Comparison of ENCODE assay signal across 8 cellular contexts in the genomic region with DNA sequence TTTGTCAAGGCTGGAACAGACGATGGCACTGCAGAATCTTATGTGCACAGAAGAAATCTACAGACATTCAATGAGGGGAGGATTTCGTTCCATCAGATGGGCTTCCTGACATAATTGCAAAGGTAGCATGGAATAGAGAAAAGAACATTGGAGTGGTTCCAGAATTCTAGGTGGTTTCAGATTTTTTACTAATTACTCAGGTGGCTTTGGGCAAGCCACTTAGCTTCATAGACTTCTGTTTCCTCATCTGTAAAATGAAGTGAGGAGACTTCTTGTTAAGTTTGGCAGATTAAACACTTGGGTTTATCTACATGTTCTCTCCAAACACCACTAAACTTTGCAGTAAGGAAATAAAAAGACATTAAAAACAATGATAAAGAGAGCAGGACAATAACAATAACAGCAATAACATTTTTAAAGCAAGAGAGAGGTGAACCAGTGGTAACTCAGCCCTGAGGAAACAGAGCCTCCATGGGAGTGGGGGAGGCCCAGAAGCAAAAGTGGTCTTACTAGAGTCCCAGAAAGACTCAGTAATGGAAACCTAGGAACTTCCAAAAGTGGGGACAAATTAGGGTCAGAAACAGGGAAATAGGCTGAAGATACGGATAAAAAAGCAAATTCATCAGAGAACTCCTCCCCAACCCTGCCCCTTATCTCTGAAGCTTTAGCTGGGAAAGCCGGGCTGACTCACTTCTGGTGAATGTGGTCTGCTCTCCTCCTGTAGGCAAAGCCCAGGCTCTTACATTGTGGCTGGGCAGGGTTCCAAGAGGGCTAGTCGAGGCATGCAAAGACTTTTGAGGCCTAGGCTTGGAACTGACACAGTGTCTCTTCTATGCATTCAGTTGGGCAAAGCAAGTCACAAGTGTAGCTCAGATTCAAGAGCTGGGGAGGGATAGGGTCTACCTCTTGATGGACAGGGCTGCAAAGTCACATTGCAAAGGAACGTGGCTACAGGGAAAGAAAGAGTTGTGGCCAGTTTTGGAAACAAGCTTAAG. TPM values are rescaled to one million over a fixed set of nuclear protein-coding genes. Genes with fewer than 3 reads are reported as not detected.
A peak's percentile ranks its signal among the peaks of the same experiment; 100 is the strongest.
DNase-seq lines count a peak whose midpoint lies in the region; ATAC-seq and TF ChIP-seq lines count a peak whose summit lies in the region.

No MANE protein-coding gene starts in this region.

- CTCF ChIA-PET in activated naive CD4-positive, alpha-beta T cell treated with anti-CD3 and anti-CD28 coated beads for 36 hours (lab: Charles Lee), result no interaction called here
- CTCF ChIA-PET in WTC11 (lab: Charles Lee), result no interaction called here

- peak overlapping the region; percentile 76 for H3K27ac Mint-ChIP-seq in activated naive CD4-positive, alpha-beta T cell treated with anti-CD3 and anti-CD28 coated beads for 36 hours
- H3K27ac Mint-ChIP-seq in WTC11, result no peak overlapping the region

- intact Hi-C loops in activated naive CD4-positive, alpha-beta T cell treated with anti-CD3 and anti-CD28 coated beads for 36 hours (cut with micrococcal nuclease), result loop anchor here (1.0 to 10.0 kb wide), 4 partner anchors 157 to 590 kb away; partner anchors contain the start of gene SETD9

- H3K9me3 Mint-ChIP-seq in activated naive CD4-positive, alpha-beta T cell treated with anti-CD3 and anti-CD28 coated beads for 36 hours, result no peaks in the 10 kb centered on the region
- H3K9me3 Mint-ChIP-seq in WTC11, result peaks cover 4% of the 10 kb centered on the region

- no peak overlapping the region for H3K4me3 Mint-ChIP-seq in activated naive CD4-positive, alpha-beta T cell treated with anti-CD3 and anti-CD28 coated beads for 36 hours
- H3K4me3 Mint-ChIP-seq in WTC11, result no peak overlapping the region

- DNase-seq in GM04503 (ENCODE audit: low read depth) (peak; percentile 86), NCI-H510A (lab: John Stamatoyannopoulos, UW) (peak; percentile 10), islet precursor cell (peak; percentile 94), WTC11 (ENCODE audit: low spot score) (no peak)
- peak; percentile 80 for DNase-seq in activated naive CD4-positive, alpha-beta T cell treated with anti-CD3 and anti-CD28 coated beads for 36 hours
- peak; percentile 5 for DNase-seq in stimulated activated CD8-positive, alpha-beta memory T cell treated with anti-CD3 and anti-CD28 coated beads, Interleukin-7, amount 100 ng/mL, for 24 hours (ENCODE audit: low read depth)

- no peaks in the 10 kb centered on the region for H3K36me3 Mint-ChIP-seq in activated naive CD4-positive, alpha-beta T cell treated with anti-CD3 and anti-CD28 coated beads for 36 hours (ENCODE audit: low read depth)
- no peaks in the 10 kb centered on the region for H3K36me3 Mint-ChIP-seq in WTC11

- no peaks in the 10 kb centered on the region for H3K27me3 Mint-ChIP-seq in activated naive CD4-positive, alpha-beta T cell treated with anti-CD3 and anti-CD28 coated beads for 36 hours (ENCODE audit: low read depth)
- H3K27me3 Mint-ChIP-seq in WTC11 (ENCODE audit: low read depth), result peaks cover 3% of the 10 kb centered on the region; the same call in 1 of the 2 replicates

- POLR2A ChIA-PET in WTC11 (lab: Charles Lee), result no interaction called here

- H3K4me1 Mint-ChIP-seq in activated naive CD4-positive, alpha-beta T cell treated with anti-CD3 and anti-CD28 coated beads for 36 hours (ENCODE audit: low read depth), result peaks cover 26% of the 10 kb centered on the region
- peaks cover 14% of the 10 kb centered on the region for H3K4me1 Mint-ChIP-seq in WTC11

- ATAC-seq in HG02798 (IDR thresholded peaks at IDR 0.05; ENCODE audit: poor library complexity, unreplicated experiment) (peak; percentile 61), HG03354 (IDR thresholded peaks at IDR 0.05; ENCODE audit: poor library complexity, severe bottlenecking, unreplicated experiment) (no peak), WTC11 (no peak)

- no peak for TF ChIP-seq CTCF in WTC11 (IDR thresholded peaks at IDR 0.05)

TF ChIP-seq in WTC11, 78 proteins besides CTCF, POLR2A, EP300 and RAD21:
- TF ChIP-seq, protein P1, sequence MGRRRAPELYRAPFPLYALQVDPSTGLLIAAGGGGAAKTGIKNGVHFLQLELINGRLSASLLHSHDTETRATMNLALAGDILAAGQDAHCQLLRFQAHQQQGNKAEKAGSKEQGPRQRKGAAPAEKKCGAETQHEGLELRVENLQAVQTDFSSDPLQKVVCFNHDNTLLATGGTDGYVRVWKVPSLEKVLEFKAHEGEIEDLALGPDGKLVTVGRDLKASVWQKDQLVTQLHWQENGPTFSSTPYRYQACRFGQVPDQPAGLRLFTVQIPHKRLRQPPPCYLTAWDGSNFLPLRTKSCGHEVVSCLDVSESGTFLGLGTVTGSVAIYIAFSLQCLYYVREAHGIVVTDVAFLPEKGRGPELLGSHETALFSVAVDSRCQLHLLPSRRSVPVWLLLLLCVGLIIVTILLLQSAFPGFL (CRISPR knock-in tag; IDR thresholded peaks at IDR 0.05; ENCODE audit: borderline replicate concordance), result no peak
- TF ChIP-seq ZNF232 (CRISPR knock-in tag; IDR thresholded peaks at IDR 0.05) (no peak), MYBL2 (CRISPR knock-in tag; IDR thresholded peaks at IDR 0.05) (no peak), ATF3 (CRISPR knock-in tag; conservative IDR thresholded peaks at IDR 0.05) (no peak), FOXP1 (CRISPR knock-in tag; IDR thresholded peaks at IDR 0.05; ENCODE audit: borderline replicate concordance) (no peak), SMAD3 (CRISPR knock-in tag; IDR thresholded peaks at IDR 0.05; ENCODE audit: borderline replicate concordance) (no peak), MXD4 (CRISPR knock-in tag; IDR thresholded peaks at IDR 0.05; ENCODE audit: borderline replicate concordance) (no peak)

RNA-seq across cellular contexts. Expression of gene ACTBL2, which starts 11.8 kb away (rescaled TPM):
- total RNA-seq in activated naive CD4-positive, alpha-beta T cell treated with anti-CD3 and anti-CD28 coated beads for 36 hours, result not detected
- total RNA-seq in WTC11 (2021), result not detected in 3 replicates
